ENCODE assay signal across 9 cellular contexts in the genomic region with DNA sequence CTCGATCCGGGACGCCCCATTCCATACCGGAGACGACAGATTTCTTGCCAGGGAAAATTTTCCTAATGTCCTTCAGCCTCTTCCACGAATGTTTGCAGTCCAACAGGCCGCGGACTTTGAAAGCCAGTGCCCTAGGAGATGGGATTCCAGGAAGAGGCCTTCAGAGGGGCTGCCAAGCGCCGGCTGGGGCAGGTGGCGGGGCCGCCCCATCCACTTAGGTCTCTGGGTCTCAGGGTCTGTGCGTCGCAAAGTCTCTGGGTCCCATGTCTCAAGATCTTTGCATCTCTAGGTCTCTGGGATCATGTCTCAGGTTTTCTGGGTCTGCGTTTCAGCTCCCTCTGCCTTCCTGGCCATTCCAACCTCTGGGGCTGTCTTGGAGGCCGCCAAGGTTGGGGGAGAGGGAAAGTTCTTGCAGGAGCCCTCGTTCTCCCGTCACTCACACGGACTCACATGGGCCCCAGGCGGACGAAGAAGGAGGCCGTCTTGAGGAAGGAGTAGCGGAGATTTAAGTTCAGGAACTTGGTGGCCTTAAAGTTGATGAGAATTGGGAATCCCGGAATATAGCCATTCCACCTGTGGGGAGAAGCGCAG. TPM values are rescaled to one million over a fixed set of nuclear protein-coding genes. Genes with fewer than 3 reads are reported as not detected.
A peak's percentile ranks its signal among the peaks of the same experiment; 100 is the strongest.
DNase-seq lines count a peak whose midpoint lies in the region; ATAC-seq, FAIRE-seq and TF ChIP-seq lines count a peak whose summit lies in the region.
"Had no signal": no experiment of that assay in that cellular context is flagged by ENCODE, and none has a peak within 500 bp of the region (broad histone marks: within the 10 kb centered on the region; RNA-seq: fewer than 3 reads in every experiment).

No MANE protein-coding gene starts in this region.

- DNase-seq in activated naive CD4-positive, alpha-beta T cell treated with anti-CD3 and anti-CD28 coated beads for 36 hours = no peak
- DNase-seq in activated naive CD4-positive, alpha-beta T cell treated with anti-CD3 and anti-CD28 coated beads, Interleukin-2, amount 50 U/mL, for 72 hours (ENCODE audit: low spot score in 2 of 2) = no peak
- no peak for DNase-seq in mesothelial cell of epicardium (ENCODE audit: low spot score in 2 of 2, unreplicated experiment in 2 of 2)
- DNase-seq in superior temporal gyrus (ENCODE audit: extremely low spot score) = no peak
- DNase-seq in GM19239 (ENCODE audit: insufficient read length, low spot score) = no peak

- peak; percentile 22 to 30 for TF ChIP-seq CTCF in brain (conservative IDR thresholded peaks at IDR 0.05)
- peak; percentile 17 for TF ChIP-seq CTCF in mesothelial cell of epicardium (IDR thresholded peaks at IDR 0.05; ENCODE audit: unreplicated experiment)

- peak overlapping the region; percentile 88 for H3K27ac Mint-ChIP-seq in activated naive CD4-positive, alpha-beta T cell treated with anti-CD3 and anti-CD28 coated beads for 36 hours
- H3K27ac Mint-ChIP-seq in activated naive CD4-positive, alpha-beta T cell treated with anti-CD3 and anti-CD28 coated beads, Interleukin-2, amount 50 U/mL, for 72 hours = peak overlapping the region in 1 of 2 donors; percentile 69
- peak overlapping the region in 2 of 5 experiments; percentile 21 to 58 for H3K27ac Mint-ChIP-seq in brain
- no peak overlapping the region for H3K27ac Mint-ChIP-seq in mesothelial cell of epicardium

- H3K4me1 ChIP-seq in urinary bladder (ENCODE audit: insufficient read depth) = no peaks in the 10 kb centered on the region

- no peak overlapping the region for H3K27ac ChIP-seq in urinary bladder (ENCODE audit: low read depth)

- H3K9me3 Mint-ChIP-seq in activated naive CD4-positive, alpha-beta T cell treated with anti-CD3 and anti-CD28 coated beads for 36 hours = no peaks in the 10 kb centered on the region
- no peaks in the 10 kb centered on the region for H3K9me3 Mint-ChIP-seq in activated naive CD4-positive, alpha-beta T cell treated with anti-CD3 and anti-CD28 coated beads, Interleukin-2, amount 50 U/mL, for 72 hours
- peaks cover 0 to 5% (median 0%) of the 10 kb centered on the region in 5 experiments for H3K9me3 Mint-ChIP-seq in brain
- H3K9me3 Mint-ChIP-seq in mesothelial cell of epicardium = no peaks in the 10 kb centered on the region

- H3K4me3 Mint-ChIP-seq in activated naive CD4-positive, alpha-beta T cell treated with anti-CD3 and anti-CD28 coated beads for 36 hours = peak overlapping the region; percentile 95
- H3K4me3 Mint-ChIP-seq in brain (peak overlapping the region; percentile 90 to 93 (median 90)), mesothelial cell of epicardium (peak overlapping the region; percentile 75)

- H3K36me3 Mint-ChIP-seq in activated naive CD4-positive, alpha-beta T cell treated with anti-CD3 and anti-CD28 coated beads for 36 hours (ENCODE audit: low read depth) = peaks cover 11% of the 10 kb centered on the region
- H3K36me3 Mint-ChIP-seq in activated naive CD4-positive, alpha-beta T cell treated with anti-CD3 and anti-CD28 coated beads, Interleukin-2, amount 50 U/mL, for 72 hours = peaks cover 0 to 7% of the 10 kb centered on the region in 2 donors
- H3K36me3 Mint-ChIP-seq in brain (peaks cover 4% of the 10 kb centered on the region), mesothelial cell of epicardium (no peaks in the 10 kb centered on the region)

- no peaks in the 10 kb centered on the region for H3K36me3 ChIP-seq in urinary bladder (ENCODE audit: insufficient read depth)

- peaks cover 13% of the 10 kb centered on the region for H3K4me1 Mint-ChIP-seq in activated naive CD4-positive, alpha-beta T cell treated with anti-CD3 and anti-CD28 coated beads for 36 hours (ENCODE audit: low read depth)
- H3K4me1 Mint-ChIP-seq in brain (peaks cover 9% of the 10 kb centered on the region), mesothelial cell of epicardium (peaks cover 8% of the 10 kb centered on the region)

- intact Hi-C loops in activated naive CD4-positive, alpha-beta T cell treated with anti-CD3 and anti-CD28 coated beads for 36 hours (cut with micrococcal nuclease) = loop anchor here (5.0 kb wide), 1 partner anchor 77 kb away; no protein-coding TSS in a partner anchor

- 17% methylated on average over 25 of the region's 25 CpGs for WGBS in urinary bladder

- no peak for FAIRE-seq in GM19239 (lab: Jason Lieb, UNC)

- no peak for ATAC-seq in activated naive CD4-positive, alpha-beta T cell treated with anti-CD3 and anti-CD28 coated beads, Interleukin-2, amount 50 U/mL, for 72 hours
- ATAC-seq in GM18511 (IDR thresholded peaks at IDR 0.05; ENCODE audit: unreplicated experiment) = no peak

- H3K4me3 ChIP-seq in urinary bladder (ENCODE audit: low read depth, low read length) = peak overlapping the region; percentile 30

- no peaks in the 10 kb centered on the region for H3K27me3 Mint-ChIP-seq in activated naive CD4-positive, alpha-beta T cell treated with anti-CD3 and anti-CD28 coated beads for 36 hours (ENCODE audit: low read depth)
- H3K27me3 Mint-ChIP-seq in brain = peaks cover 56% of the 10 kb centered on the region
- peaks cover 91% of the 10 kb centered on the region for H3K27me3 Mint-ChIP-seq in mesothelial cell of epicardium (ENCODE audit: low read depth)

- CTCF ChIA-PET in activated naive CD4-positive, alpha-beta T cell treated with anti-CD3 and anti-CD28 coated beads for 36 hours (lab: Charles Lee) = interaction anchor here (1.1 to 12.5 kb wide), 4 partner anchors 13 to 78 kb away, joined by 3 to 204 read pairs (median 4); a partner anchor contains a TSS

RNA-seq across cellular contexts. Expression of a gene that starts 7.2 kb away (rescaled TPM):
- total RNA-seq in activated naive CD4-positive, alpha-beta T cell treated with anti-CD3 and anti-CD28 coated beads for 36 hours = 1 to 10 TPM; 2.0 to 2.1 TPM
- total RNA-seq in activated naive CD4-positive, alpha-beta T cell treated with anti-CD3 and anti-CD28 coated beads, Interleukin-2, amount 50 U/mL, for 72 hours = 1 to 10 TPM; 1.5 to 3.2 TPM
- polyA plus RNA-seq in brain (ENCODE audit: insufficient read depth, low read depth, low replicate concordance) = 1.1 TPM
- 0.70 TPM in 1 of 3 replicates, not detected in the others for total RNA-seq in mesothelial cell of epicardium
- 0.11 TPM for total RNA-seq in urinary bladder
- polyA plus RNA-seq in urinary bladder = not detected
- total RNA-seq: pulmonary artery endothelial cell had no signal

RNA-seq across cellular contexts. Expression of a gene that starts 38.0 kb away (rescaled TPM):
- not detected for total RNA-seq in activated naive CD4-positive, alpha-beta T cell treated with anti-CD3 and anti-CD28 coated beads for 36 hours
- under 1 TPM in 1 of 2 donors, not detected in 1; 0.23 TPM for total RNA-seq in activated naive CD4-positive, alpha-beta T cell treated with anti-CD3 and anti-CD28 coated beads, Interleukin-2, amount 50 U/mL, for 72 hours
- 0.22 TPM for polyA plus RNA-seq in brain (ENCODE audit: insufficient read depth, low read depth, low replicate concordance)
- total RNA-seq in mesothelial cell of epicardium = 0.09 to 0.13 TPM in 2 of 3 replicates, not detected in the other
- total RNA-seq in urinary bladder = not detected
- polyA plus RNA-seq in urinary bladder = not detected
- total RNA-seq: pulmonary artery endothelial cell had no signal

RNA-seq across cellular contexts. Expression of a gene that starts 41.4 kb away (rescaled TPM):
- total RNA-seq in activated naive CD4-positive, alpha-beta T cell treated with anti-CD3 and anti-CD28 coated beads for 36 hours = not detected
- total RNA-seq in activated naive CD4-positive, alpha-beta T cell treated with anti-CD3 and anti-CD28 coated beads, Interleukin-2, amount 50 U/mL, for 72 hours = not detected
- 0.12 TPM for polyA plus RNA-seq in brain (ENCODE audit: insufficient read depth, low read depth, low replicate concordance)
- 0.09 TPM in 1 of 3 replicates, not detected in the others for total RNA-seq in mesothelial cell of epicardium
- not detected for total RNA-seq in urinary bladder
- polyA plus RNA-seq in urinary bladder = 5.6 TPM
- total RNA-seq: pulmonary artery endothelial cell had no signal

RNA-seq across cellular contexts. Expression of a gene that starts 43.6 kb away (rescaled TPM):
- 1 to 10 TPM; 2.4 to 2.9 TPM for total RNA-seq in activated naive CD4-positive, alpha-beta T cell treated with anti-CD3 and anti-CD28 coated beads for 36 hours
- 10 to 100 TPM in 1 of 2 donors, 1 to 10 TPM in 1; 7.5 to 10.7 TPM for total RNA-seq in activated naive CD4-positive, alpha-beta T cell treated with anti-CD3 and anti-CD28 coated beads, Interleukin-2, amount 50 U/mL, for 72 hours
- polyA plus RNA-seq in brain (ENCODE audit: insufficient read depth, low read depth, low replicate concordance) (not detected), urinary bladder (0.24 TPM)
- total RNA-seq in mesothelial cell of epicardium (0.45 to 0.75 TPM (median 0.66 TPM) in 3 replicates), urinary bladder (not detected)
